In the genomic region with DNA sequence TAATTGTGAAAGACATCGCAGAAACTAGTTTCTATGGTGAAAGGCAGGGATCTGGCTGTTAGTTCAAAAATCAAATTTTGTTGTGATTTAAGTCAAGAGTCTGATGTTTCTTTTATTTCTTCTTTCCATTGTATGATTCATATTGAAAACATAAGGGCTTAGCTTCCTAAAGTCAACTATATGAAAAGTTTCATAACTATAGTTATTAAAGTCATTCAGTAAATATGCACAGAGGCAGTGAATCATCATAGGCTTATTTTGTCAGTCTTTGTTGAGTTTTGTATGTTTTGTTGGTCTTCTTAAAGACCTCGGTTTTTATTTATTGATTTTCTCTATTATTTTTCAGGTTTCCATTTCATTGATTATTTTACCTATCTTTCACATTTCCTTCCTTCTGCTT, we compare ENCODE assay signal across 16 cellular contexts. TPM values are rescaled to one million over a fixed set of nuclear protein-coding genes. Genes with fewer than 3 reads are reported as not detected.
"Had no signal": no experiment of that assay in that cellular context is flagged by ENCODE, and none has a peak within 500 bp of the region (broad histone marks: within the 10 kb centered on the region; RNA-seq: fewer than 3 reads in every experiment).

No MANE protein-coding gene starts in this region.

RNA-seq across cellular contexts. Expression of gene FAM236C, which starts 29.5 kb away (rescaled TPM):
- total RNA-seq: activated B cell treated with CpG ODN at 0.5 μM for 24 hours; activated CD4-positive, alpha-beta memory T cell treated with anti-CD3 and anti-CD28 coated beads for 36 hours; activated CD4-positive, alpha-beta T cell treated with anti-CD3 and anti-CD28 coated beads, Interleukin-2, amount 10 ng/mL, durations not matched to agents 24 days and 14 days; activated CD8-positive, alpha-beta memory T cell treated with anti-CD3 and anti-CD28 coated beads for 36 hours; activated CD8-positive, alpha-beta T cell treated with anti-CD3 and anti-CD28 coated beads for 36 hours; activated naive CD4-positive, alpha-beta T cell treated with anti-CD3 and anti-CD28 coated beads for 36 hours; activated naive CD4-positive, alpha-beta T cell treated with anti-CD3 and anti-CD28 coated beads, Interleukin-2, amount 50 U/mL, for 72 hours; activated naive CD8-positive, alpha-beta T cell treated with anti-CD3 and anti-CD28 coated beads for 36 hours; activated T-cell treated with anti-CD3 and anti-CD28 coated beads, Interleukin-2, amount 50 U/mL, for 4 hours; activated T-cell treated with anti-CD3 and anti-CD28 coated beads, Interleukin-2, amount 50 U/mL, for 72 hours; activated T-helper 1 cell treated with anti-CD3 and anti-CD28 coated beads, Interleukin-12 subunit alpha, Interleukin-12 subunit beta, Interleukin-2, Interleukin-4 antibody, amounts not matched to agents 30 ng/mL and 10 ng/mL and 1 ng/mL, durations not matched to agents 14 hours and 24 hours and 36 hours; activated T-helper 17 cell treated with anti-CD3 and anti-CD28 coated beads, Interleukin-2, amount 50 U/mL, for 72 hours; adrenal gland; aorta; bronchial epithelial cell; cardiac muscle cell had no signal
- polyA plus RNA-seq: adrenal gland, aorta, cardiac muscle cell had no signal

RNA-seq across cellular contexts. Expression of gene FAM236A, which starts 55.1 kb away (rescaled TPM):
- total RNA-seq: activated B cell treated with CpG ODN at 0.5 μM for 24 hours; activated CD4-positive, alpha-beta memory T cell treated with anti-CD3 and anti-CD28 coated beads for 36 hours; activated CD4-positive, alpha-beta T cell treated with anti-CD3 and anti-CD28 coated beads, Interleukin-2, amount 10 ng/mL, durations not matched to agents 24 days and 14 days; activated CD8-positive, alpha-beta memory T cell treated with anti-CD3 and anti-CD28 coated beads for 36 hours; activated CD8-positive, alpha-beta T cell treated with anti-CD3 and anti-CD28 coated beads for 36 hours; activated naive CD4-positive, alpha-beta T cell treated with anti-CD3 and anti-CD28 coated beads for 36 hours; activated naive CD4-positive, alpha-beta T cell treated with anti-CD3 and anti-CD28 coated beads, Interleukin-2, amount 50 U/mL, for 72 hours; activated naive CD8-positive, alpha-beta T cell treated with anti-CD3 and anti-CD28 coated beads for 36 hours; activated T-cell treated with anti-CD3 and anti-CD28 coated beads, Interleukin-2, amount 50 U/mL, for 4 hours; activated T-cell treated with anti-CD3 and anti-CD28 coated beads, Interleukin-2, amount 50 U/mL, for 72 hours; activated T-helper 1 cell treated with anti-CD3 and anti-CD28 coated beads, Interleukin-12 subunit alpha, Interleukin-12 subunit beta, Interleukin-2, Interleukin-4 antibody, amounts not matched to agents 30 ng/mL and 10 ng/mL and 1 ng/mL, durations not matched to agents 14 hours and 24 hours and 36 hours; activated T-helper 17 cell treated with anti-CD3 and anti-CD28 coated beads, Interleukin-2, amount 50 U/mL, for 72 hours; adrenal gland; aorta; bronchial epithelial cell; cardiac muscle cell had no signal
- polyA plus RNA-seq: adrenal gland, aorta, cardiac muscle cell had no signal
